16 cellular contexts compared by ENCODE assay signal in the genomic region with DNA sequence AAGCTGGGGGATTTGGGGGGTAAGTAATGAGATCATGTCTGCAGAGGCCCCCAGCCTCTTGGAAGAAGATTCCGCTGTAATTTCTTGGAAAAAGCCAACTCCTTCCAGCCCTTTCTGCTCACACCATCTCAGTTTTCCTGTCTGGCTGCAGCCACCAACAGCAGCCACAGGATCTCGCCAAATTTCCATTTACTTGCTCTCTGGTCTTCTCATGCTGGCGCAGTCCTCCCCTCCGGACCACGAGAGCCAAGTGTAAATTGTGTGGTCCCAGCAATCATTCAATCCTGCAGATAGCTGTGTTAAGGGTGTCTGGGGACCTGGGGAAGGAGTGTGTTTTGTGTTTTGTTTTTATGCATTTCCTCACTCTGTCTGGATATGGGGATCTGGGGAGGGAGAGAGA. TPM values are rescaled to one million over a fixed set of nuclear protein-coding genes. Genes with fewer than 3 reads are reported as not detected.
DNase-seq lines count a peak whose midpoint lies in the region; ATAC-seq and TF ChIP-seq lines count a peak whose summit lies in the region.
"Had no signal": no experiment of that assay in that cellular context is flagged by ENCODE, and none has a peak within 500 bp of the region (broad histone marks: within the 10 kb centered on the region; RNA-seq: fewer than 3 reads in every experiment).

No MANE protein-coding gene starts in this region.

- WGBS in right cardiac atrium: 41% methylated on average over 5 of the region's 5 CpGs
- 63 to 73% methylated on average over 5 of the region's 5 CpGs for WGBS in esophagus, 2 donors

- peaks cover 11% of the 10 kb centered on the region for H3K27me3 Mint-ChIP-seq in nephron (ENCODE audit: low read depth)
- no peaks in the 10 kb centered on the region for H3K27me3 Mint-ChIP-seq in stimulated activated naive CD8-positive, alpha-beta T cell treated with anti-CD3 and anti-CD28 coated beads, Interleukin-15, amount 100 ng/mL, for 72 hours

- ATAC-seq in right cardiac atrium: peak; percentile 3 to 17
- no peak for ATAC-seq in GM18520 (IDR thresholded peaks at IDR 0.05; ENCODE audit: unreplicated experiment)
- no peak for ATAC-seq in HG03571 (IDR thresholded peaks at IDR 0.05; ENCODE audit: unreplicated experiment)
- ATAC-seq in stimulated activated naive CD8-positive, alpha-beta T cell treated with anti-CD3 and anti-CD28 coated beads, Interleukin-15, amount 100 ng/mL, for 72 hours: no peak
- ATAC-seq: A549 had no signal

- H3K4me1 Mint-ChIP-seq in nephron: peaks cover 69% of the 10 kb centered on the region
- H3K4me1 Mint-ChIP-seq in stimulated activated naive CD8-positive, alpha-beta T cell treated with anti-CD3 and anti-CD28 coated beads, Interleukin-15, amount 100 ng/mL, for 72 hours: no peaks in the 10 kb centered on the region
- H3K4me1 Mint-ChIP-seq: CD14-positive monocyte had no signal

- TF ChIP-seq CTCF in nephron (IDR thresholded peaks at IDR 0.05; ENCODE audit: unreplicated experiment in 3 of 3): no peak

- H3K27me3 ChIP-seq in right cardiac atrium (ENCODE audit: control insufficient read depth, insufficient read depth): no peaks in the 10 kb centered on the region
- no peaks in the 10 kb centered on the region for H3K27me3 ChIP-seq in esophagus (ENCODE audit: control insufficient read depth in 1 of 2, insufficient read depth in 2 of 2, low read length in 2 of 2)

- H3K9me3 ChIP-seq in right cardiac atrium (ENCODE audit: control insufficient read depth, low read length) (no peaks in the 10 kb centered on the region), esophagus (ENCODE audit: control insufficient read depth in 2 of 2, insufficient read depth in 1 of 2, low read depth in 1 of 2, low read length in 1 of 2) (no peaks in the 10 kb centered on the region)
- H3K9me3 ChIP-seq: A549, Caco-2 had no signal

- no peak overlapping the region for H3K27ac ChIP-seq in right cardiac atrium (ENCODE audit: low read length)
- H3K27ac ChIP-seq in esophagus (ENCODE audit: low read depth in 2 of 2, low read length in 1 of 2): peak overlapping the region; percentile 5 to 54

- peak overlapping the region; percentile 12 to 90 (median 86) for H3K27ac Mint-ChIP-seq in nephron
- no peak overlapping the region for H3K27ac Mint-ChIP-seq in stimulated activated naive CD8-positive, alpha-beta T cell treated with anti-CD3 and anti-CD28 coated beads, Interleukin-15, amount 100 ng/mL, for 72 hours

- H3K4me3 ChIP-seq in right cardiac atrium (ENCODE audit: low read length) (no peak overlapping the region), esophagus (ENCODE audit: low read depth in 1 of 2, low read length in 2 of 2) (no peak overlapping the region)
- H3K4me3 ChIP-seq: A549 had no signal

- intact Hi-C loops in right cardiac atrium (cut with DNase I): loop anchor here in 1 of 4 donors (5.0 kb wide), 1 partner anchor 170 kb away; no protein-coding TSS in a partner anchor
- intact Hi-C loops in cardiac septum (cut with DNase I): loop anchor here (5.0 kb wide), 1 partner anchor 85 kb away; no protein-coding TSS in a partner anchor

- no peaks in the 10 kb centered on the region for H3K36me3 ChIP-seq in esophagus (ENCODE audit: control insufficient read depth in 2 of 2, insufficient read depth in 2 of 2, low read length in 1 of 2)

- no peaks in the 10 kb centered on the region for H3K9me3 Mint-ChIP-seq in nephron
- no peaks in the 10 kb centered on the region for H3K9me3 Mint-ChIP-seq in stimulated activated naive CD8-positive, alpha-beta T cell treated with anti-CD3 and anti-CD28 coated beads, Interleukin-15, amount 100 ng/mL, for 72 hours

- H3K4me1 ChIP-seq in right cardiac atrium (ENCODE audit: control insufficient read depth, insufficient read depth, low read length) (no peaks in the 10 kb centered on the region), esophagus (ENCODE audit: control insufficient read depth in 2 of 2, insufficient read depth in 2 of 2, low read length in 1 of 2) (peaks cover 3 to 27% of the 10 kb centered on the region in 2 donors)

- peak overlapping the region in 1 of 3 experiments; percentile 23 for H3K4me3 Mint-ChIP-seq in nephron
- H3K4me3 Mint-ChIP-seq in stimulated activated naive CD8-positive, alpha-beta T cell treated with anti-CD3 and anti-CD28 coated beads, Interleukin-15, amount 100 ng/mL, for 72 hours: no peak overlapping the region
- H3K4me3 Mint-ChIP-seq: CD14-positive monocyte had no signal

- DNase-seq in right cardiac atrium (peak in 2 of 3 donors; percentile 73 to 79), cardiac septum (ENCODE audit: low spot score) (no peak), D341Med (ENCODE audit: low spot score) (no peak)
- DNase-seq in stimulated activated naive CD8-positive, alpha-beta T cell treated with anti-CD3 and anti-CD28 coated beads, Interleukin-15, amount 100 ng/mL, for 72 hours: no peak
- DNase-seq: Caco-2, HCEC 1CT, NCI-H1048, NCI-H146, NCI-H2081 treated with DMSO at 0.1 percent for 48 hours, NCI-H524 had no signal

- no peaks in the 10 kb centered on the region for H3K36me3 Mint-ChIP-seq in nephron (ENCODE audit: low read depth)
- H3K36me3 Mint-ChIP-seq: CD14-positive monocyte had no signal

RNA-seq across cellular contexts. Expression of a gene that starts 49.5 kb away (rescaled TPM):
- total RNA-seq in right cardiac atrium (10 to 100 TPM; 15.0 to 20.6 (median 17.5) TPM), cardiac septum (10.2 TPM)
- polyA plus RNA-seq in right cardiac atrium (17.1 TPM), esophagus (10 to 100 TPM; 12.2 to 13.9 TPM)

Comparison
In these comparisons a context has a peak if more than half of its experiments do, and no peak if none do; other contexts are left out.
1. DNase-seq: peak in right cardiac atrium (2 of 3); none in cardiac septum (single experiment), D341Med (single experiment) and stimulated activated naive CD8-positive, alpha-beta T cell treated with anti-CD3 and anti-CD28 coated beads, Interleukin-15, amount 100 ng/mL, for 72 hours (0 of 2).
2. ATAC-seq: peak in right cardiac atrium (2 of 2); none in GM18520 (single experiment), HG03571 (single experiment) and stimulated activated naive CD8-positive, alpha-beta T cell treated with anti-CD3 and anti-CD28 coated beads, Interleukin-15, amount 100 ng/mL, for 72 hours (single experiment).
3. H3K27ac Mint-ChIP-seq: peak in nephron (3 of 3); none in stimulated activated naive CD8-positive, alpha-beta T cell treated with anti-CD3 and anti-CD28 coated beads, Interleukin-15, amount 100 ng/mL, for 72 hours (0 of 2).